In the genomic region with DNA sequence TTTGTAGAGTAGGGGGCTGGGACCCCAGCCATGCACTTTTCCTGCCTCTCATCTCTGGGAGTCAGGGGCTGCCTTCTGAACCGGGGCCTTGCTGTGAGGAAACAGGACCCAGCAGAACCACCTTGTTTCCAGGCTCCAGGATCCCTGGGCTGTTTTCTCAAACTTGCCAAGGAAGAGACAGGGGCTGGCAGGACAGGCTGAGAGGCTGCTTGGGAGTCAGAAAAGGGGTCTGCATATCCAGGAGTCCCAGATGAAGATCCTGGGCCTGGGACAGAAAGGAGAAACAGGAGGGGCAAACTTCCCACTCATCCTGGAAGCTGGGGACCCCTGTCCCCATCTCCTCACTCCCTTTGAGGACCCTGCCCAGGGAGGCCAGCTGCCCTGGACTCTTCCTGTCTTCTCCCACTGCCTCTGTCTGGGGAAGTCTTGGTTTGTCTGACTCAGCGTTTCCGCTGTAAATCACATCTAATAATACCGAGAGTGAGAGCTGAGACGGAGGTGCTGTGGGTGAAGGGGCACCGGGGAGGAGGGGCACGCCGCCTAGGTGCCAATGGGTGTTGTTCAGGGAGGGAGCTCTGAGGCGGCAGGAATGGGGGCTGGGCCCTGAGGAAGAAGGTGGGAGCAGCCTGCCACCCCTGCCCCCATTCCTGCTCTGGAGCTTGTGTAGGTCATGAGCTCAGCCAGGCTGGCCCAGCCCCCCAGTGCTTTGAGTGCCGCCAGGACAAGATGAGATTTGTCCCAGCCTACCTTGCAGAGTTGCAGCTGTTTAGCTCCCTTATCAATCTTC, we compare ENCODE assay signal across 9 cellular contexts. TPM values are rescaled to one million over a fixed set of nuclear protein-coding genes. Genes with fewer than 3 reads are reported as not detected.
A peak's percentile ranks its signal among the peaks of the same experiment; 100 is the strongest.
DNase-seq lines count a peak whose midpoint lies in the region; ATAC-seq, FAIRE-seq and TF ChIP-seq lines count a peak whose summit lies in the region.
"Had no signal": no experiment of that assay in that cellular context is flagged by ENCODE, and none has a peak within 500 bp of the region (broad histone marks: within the 10 kb centered on the region; RNA-seq: fewer than 3 reads in every experiment).

No MANE protein-coding gene starts in this region.

- BruUV-seq in GM12878 (replicated peaks; lab: Mats Ljungman, UMichigan), result no TSS peak

- H3K36me3 ChIP-seq in SK-N-MC (ENCODE audit: insufficient read depth, low read length) (peaks cover 14% of the 10 kb centered on the region), GM12878 (ENCODE audit: control insufficient read depth in 2 of 2, insufficient read depth in 2 of 2, low read length in 1 of 2) (peaks cover 2% of the 10 kb centered on the region in 2 experiments; a peak in 3 of 4 replicates), mesenchymal stem cell (ENCODE audit: control insufficient read depth in 1 of 2, insufficient read depth in 2 of 2, low read depth in 1 of 2, low read length in 2 of 2) (peaks cover 18 to 23% of the 10 kb centered on the region in 2 experiments)

- H3K27me3 Mint-ChIP-seq in stimulated activated naive CD8-positive, alpha-beta T cell treated with anti-CD3 and anti-CD28 coated beads, Interleukin-15, Interleukin-2, amounts not matched to agents 100 ng/mL and 50 ng/mL, for 24 hours, result no peaks in the 10 kb centered on the region

- peak overlapping the region; percentile 21 for H2AK5ac ChIP-seq in mesenchymal stem cell (ENCODE audit: low read length, severe bottlenecking)

- TF ChIP-seq CTCF in GM12878 (IDR thresholded peaks at IDR 0.05 in 2 of 3, conservative IDR thresholded peaks at IDR 0.05 in 1 of 3; ENCODE audit: control insufficient read depth in 2 of 3, extremely low read depth in 1 of 3, insufficient read depth in 1 of 3, low read depth in 3 of 3, low read length in 3 of 3), result no peak

- H3K27me3 ChIP-seq in GM12878 (replicated peaks in 1 of 2; ENCODE audit: control insufficient read depth in 2 of 2, insufficient read depth in 2 of 2, low read length in 1 of 2) (no peaks in the 10 kb centered on the region), mesenchymal stem cell (ENCODE audit: control insufficient read depth in 1 of 2, insufficient read depth in 1 of 2, low read length in 2 of 2) (peaks cover 0 to 5% of the 10 kb centered on the region in 2 experiments)
- H3K27me3 ChIP-seq: upper lobe of left lung had no signal

- TF ChIP-seq RAD21 in GM12878 (IDR thresholded peaks at IDR 0.05; ENCODE audit: insufficient read depth, low read depth, low read length), result no peak

- peaks cover 19% of the 10 kb centered on the region for H3K36me3 Mint-ChIP-seq in stimulated activated naive CD8-positive, alpha-beta T cell treated with anti-CD3 and anti-CD28 coated beads, Interleukin-15, Interleukin-2, amounts not matched to agents 100 ng/mL and 50 ng/mL, for 24 hours (ENCODE audit: low read depth)

- H2BK15ac ChIP-seq in mesenchymal stem cell (ENCODE audit: low read depth, poor library complexity, severe bottlenecking), result peak overlapping the region; percentile 66

- peak overlapping the region; percentile 87 for H3K27ac Mint-ChIP-seq in stimulated activated naive CD8-positive, alpha-beta T cell treated with anti-CD3 and anti-CD28 coated beads, Interleukin-15, Interleukin-2, amounts not matched to agents 100 ng/mL and 50 ng/mL, for 24 hours

- ATAC-seq in HG02943 (IDR thresholded peaks at IDR 0.05; ENCODE audit: low read depth, unreplicated experiment), result peak; percentile 37
- ATAC-seq in GM12878, result peak; percentile 72

- peak overlapping the region; percentile 89 for H4K8ac ChIP-seq in mesenchymal stem cell (ENCODE audit: low read length)

- peak overlapping the region; percentile 57 for H3K4me3 ChIP-seq in SK-N-MC
- 0 out of 2 replicates have a peak overlapping the region, but pooled peaks have one; percentile 19 for H3K4me3 ChIP-seq in GM12878
- H3K4me3 ChIP-seq in mesenchymal stem cell (ENCODE audit: insufficient read depth in 1 of 2, low read depth in 1 of 2, low read length in 2 of 2), result peak overlapping the region in 1 of 2 experiments; percentile 47

- peaks cover 66% of the 10 kb centered on the region for H3K4me1 Mint-ChIP-seq in stimulated activated naive CD8-positive, alpha-beta T cell treated with anti-CD3 and anti-CD28 coated beads, Interleukin-15, Interleukin-2, amounts not matched to agents 100 ng/mL and 50 ng/mL, for 24 hours (ENCODE audit: low read depth)

- peak; percentile 81 for FAIRE-seq in GM12878 (lab: Jason Lieb, UNC)

- SMC1A ChIA-PET in GM12878 (lab: Charles Lee; ENCODE audit: uncharacterized antibody, unreplicated experiment), result interaction anchor here (0.7 to 7.1 kb wide), 20 partner anchors 11 to 785 kb away, joined by 3 to 68 read pairs (median 5); partner anchors contain the start of gene POU3F1

- peak overlapping the region; percentile 46 to 81 for H3K4ac ChIP-seq in mesenchymal stem cell (ENCODE audit: low read depth in 1 of 2, low read length in 2 of 2)

- no peaks in the 10 kb centered on the region for H3K9me3 Mint-ChIP-seq in stimulated activated naive CD8-positive, alpha-beta T cell treated with anti-CD3 and anti-CD28 coated beads, Interleukin-15, Interleukin-2, amounts not matched to agents 100 ng/mL and 50 ng/mL, for 24 hours

- RAD21 ChIA-PET in GM12878 (lab: Charles Lee; ENCODE audit: unreplicated experiment), result interaction anchor here (0.8 to 7.3 kb wide), 14 partner anchors 9 to 823 kb away, joined by 3 to 173 read pairs (median 8); partner anchors contain the start of genes POU3F1 and UTP11

- H4K91ac ChIP-seq in mesenchymal stem cell (ENCODE audit: low read length), result peak overlapping the region; percentile 83

- in situ Hi-C loops in GM12878 (cut with MboI), result loop anchor here (5.0 to 25.0 kb wide), 2 partner anchors 557 to 787 kb away; no protein-coding TSS in a partner anchor

- peak overlapping the region; percentile 7 to 76 for H2BK12ac ChIP-seq in mesenchymal stem cell (ENCODE audit: low read length in 2 of 2)

- TF ChIP-seq EP300 in GM12878 (IDR thresholded peaks at IDR 0.05; ENCODE audit: borderline replicate concordance in 1 of 2, control insufficient read depth in 1 of 2, low read depth in 2 of 2, low read length in 2 of 2), result peak; percentile 57 to 70; a peak in 3 of 4 replicates

- peak overlapping the region; percentile 15 for H2AFZ ChIP-seq in GM12878 (ENCODE audit: control insufficient read depth, low read depth, low read length)
- H2AFZ ChIP-seq in mesenchymal stem cell (ENCODE audit: low read depth, low read length), result peak overlapping the region; percentile 8

- H3K14ac ChIP-seq in mesenchymal stem cell (ENCODE audit: low read length in 2 of 2), result peak overlapping the region in 1 of 2 experiments; percentile 63

- H3K79me1 ChIP-seq in mesenchymal stem cell (replicated peaks; ENCODE audit: low read length, poor library complexity, severe bottlenecking), result peaks cover 4% of the 10 kb centered on the region

- H3K4me1 ChIP-seq in GM12878 (ENCODE audit: control insufficient read depth, insufficient read depth, low read length) (peaks cover 52% of the 10 kb centered on the region), mesenchymal stem cell (ENCODE audit: control insufficient read depth, insufficient read depth, low read depth, low read length) (peaks cover 41% of the 10 kb centered on the region)

- H2BK120ac ChIP-seq in mesenchymal stem cell (ENCODE audit: low read depth, low read length), result peak overlapping the region; percentile 45

- peak overlapping the region; percentile 78 to 94 for H3K18ac ChIP-seq in mesenchymal stem cell (ENCODE audit: low read depth in 1 of 2, low read length in 2 of 2)

- POLR2A ChIA-PET in GM12878 (lab: Charles Lee), result interaction anchor here (0.6 to 4.9 kb wide), 14 partner anchors 10 to 827 kb away, joined by 3 to 32 read pairs (median 4); no protein-coding TSS in a partner anchor

- H3K9ac ChIP-seq in SK-N-MC (ENCODE audit: insufficient read length), result peak overlapping the region; percentile 39
- peak overlapping the region; percentile 64; the same call in 1 of the 2 replicates for H3K9ac ChIP-seq in GM12878 (ENCODE audit: control insufficient read depth, insufficient read depth, low read length)
- peak overlapping the region; percentile 62 for H3K9ac ChIP-seq in mesenchymal stem cell (ENCODE audit: low read length)

- no peak overlapping the region for H3K23ac ChIP-seq in mesenchymal stem cell (ENCODE audit: low read length in 2 of 2)

- CTCF ChIA-PET in GM12878 (lab: Yijun Ruan, JAX), result interaction anchor here (0.6 to 13.9 kb wide), 13 partner anchors 9 to 473 kb away, joined by 3 to 252 read pairs (median 4); no protein-coding TSS in a partner anchor

- 8% methylated on average over 10 of the region's 10 CpGs for WGBS in GM12878 (ENCODE audit: insufficient coverage, insufficient replicate concordance, low lambda C conversion rate, missing lambda C conversion rate)
- WGBS in mesenchymal stem cell, result 4% methylated on average over 10 of the region's 10 CpGs

- no peaks in the 10 kb centered on the region for H4K20me1 ChIP-seq in GM12878 (ENCODE audit: control insufficient read depth, insufficient read depth)

- peak overlapping the region; percentile 5 for H2BK5ac ChIP-seq in mesenchymal stem cell (ENCODE audit: low read depth, low read length, poor library complexity, severe bottlenecking)

- H3K4me2 ChIP-seq in GM12878 (ENCODE audit: control insufficient read depth, insufficient read depth), result peak overlapping the region; percentile 66
- H3K4me2 ChIP-seq in mesenchymal stem cell (ENCODE audit: low read length, poor library complexity, severe bottlenecking), result peak overlapping the region; percentile 40

- no peak for DNase-seq in SK-N-MC (ENCODE audit: low read depth, low spot score)
- DNase-seq in GM12878 (ENCODE audit: low read depth, low spot score), result peak; percentile 75
- peak; percentile 88 for DNase-seq in mesenchymal stem cell
- no peak for DNase-seq in SW 1271 (lab: John Stamatoyannopoulos, UW)
- no peak for DNase-seq in SIG-M5 (lab: John Stamatoyannopoulos, UW)

- no peaks in the 10 kb centered on the region for H3K79me2 ChIP-seq in GM12878 (ENCODE audit: control insufficient read depth, insufficient read depth, low read length)

- intact Hi-C loops in GM12878 (cut with micrococcal nuclease; ENCODE audit: unreplicated experiment), result loop anchor here (5.0 kb wide), 1 partner anchor 557 kb away; no protein-coding TSS in a partner anchor

- TF ChIP-seq POLR2A in GM18526 (IDR thresholded peaks at IDR 0.05; ENCODE audit: extremely low read depth, insufficient read length) (peak; percentile 35), GM12878 (IDR thresholded peaks at IDR 0.05; ENCODE audit: low read depth, low read length) (peak; percentile 37; the same call in 1 of the 2 replicates)

- H3K9me3 ChIP-seq in SK-N-MC (ENCODE audit: low read depth, low read length) (no peaks in the 10 kb centered on the region), GM12878 (replicated peaks; ENCODE audit: control insufficient read depth, insufficient read depth, low read length) (no peaks in the 10 kb centered on the region), mesenchymal stem cell (ENCODE audit: control insufficient read depth, low read length) (no peaks in the 10 kb centered on the region)
- H3K9me3 ChIP-seq: upper lobe of left lung had no signal

- H3K27ac ChIP-seq in SK-N-MC, result peak overlapping the region; percentile 79
- H3K27ac ChIP-seq in GM12878 (ENCODE audit: control insufficient read depth, insufficient read depth), result peak overlapping the region; percentile 79
- H3K27ac ChIP-seq in mesenchymal stem cell (ENCODE audit: low read length, poor library complexity, severe bottlenecking), result peak overlapping the region; percentile 49

- peak overlapping the region; percentile 55 for H3K4me3 Mint-ChIP-seq in stimulated activated naive CD8-positive, alpha-beta T cell treated with anti-CD3 and anti-CD28 coated beads, Interleukin-15, Interleukin-2, amounts not matched to agents 100 ng/mL and 50 ng/mL, for 24 hours

RNA-seq across cellular contexts. Expression of gene POU3F1, which starts 16.7 kb away (rescaled TPM):
- total RNA-seq in GM12878 (2013; cell fraction: nucleolus; rRNA removed), result 0.40 TPM in 1 of 2 replicates, not detected in the other
- total RNA-seq in GM12878 (2014; rRNA removed) (0.23 and 0.38 TPM in 2 replicates), GM12878 (2014; rRNA removed; fragmentation: Illumina TruSeq; extraction: Trizol) (0.09 and 0.14 TPM in 2 replicates), GM12878 (2021) (0.38 and 0.53 TPM in 2 replicates)
- polyA plus RNA-seq in GM12878 (2011; ENCODE audit: low read depth), result not detected
- polyA plus RNA-seq in GM12878 (2011; rRNA removed) (0.10 TPM in 1 of 2 replicates, not detected in the other), GM12878 (2014; fragmentation: Illumina TruSeq; extraction: Trizol) (0.09 and 0.13 TPM in 2 replicates), GM12878 (2014; fragmentation: Nextera tagmentation; extraction: Ambion mirVana) (under 1 TPM in 1 of 2 experiments, not detected in 1; 0.04 TPM), GM12878 (2014; rRNA removed) (0.15 and 0.53 TPM in 2 replicates), GM12878 (2016; fragmentation: Nextera tagmentation; extraction: Ambion mirVana) (not detected)
- polyA plus RNA-seq in GM12878 (2011; cell fraction: cytosol; rRNA removed), result 0.13 TPM in 2 replicates
- polyA plus RNA-seq in GM12878 (2011; cell fraction: nucleus; rRNA removed), result 0.34 and 0.53 TPM in 2 replicates
- 0.06 and 0.07 TPM in 2 replicates for polyA plus RNA-seq in GM12878 (2012)
- polyA minus RNA-seq in GM12878 (2011; rRNA and poly(A)+ RNA removed), result not detected in 2 replicates
- 0.42 TPM in 1 of 2 replicates, not detected in the other for polyA minus RNA-seq in GM12878 (2011; cell fraction: cytosol; rRNA and poly(A)+ RNA removed)
- polyA minus RNA-seq in GM12878 (2011; cell fraction: nucleus; rRNA and poly(A)+ RNA removed), result 0.24 and 0.38 TPM in 2 replicates
- polyA plus RNA-seq in mesenchymal stem cell (2013, experiment 1 of 2), result not detected
- 0.01 TPM for polyA plus RNA-seq in mesenchymal stem cell (2013, experiment 2 of 2)

RNA-seq across cellular contexts. Expression of gene UTP11, which starts 17.4 kb away (rescaled TPM):
- total RNA-seq in GM12878 (2013; cell fraction: nucleolus; rRNA removed), result 27.6 and 31.6 TPM in 2 replicates
- total RNA-seq in GM12878 (2014; rRNA removed) (51.5 and 55.0 TPM in 2 replicates), GM12878 (2014; rRNA removed; fragmentation: Illumina TruSeq; extraction: Trizol) (77.8 and 78.1 TPM in 2 replicates), GM12878 (2021) (39.6 and 41.8 TPM in 2 replicates)
- 9.8 TPM for polyA plus RNA-seq in GM12878 (2011; ENCODE audit: low read depth)
- polyA plus RNA-seq in GM12878 (2011; rRNA removed) (34.5 and 47.6 TPM in 2 replicates), GM12878 (2014; fragmentation: Illumina TruSeq; extraction: Trizol) (125 and 146 TPM in 2 replicates), GM12878 (2014; fragmentation: Nextera tagmentation; extraction: Ambion mirVana) (100 to 1,000 TPM in 1 of 2 experiments, 10 to 100 TPM in 1; 96.4 to 107 TPM), GM12878 (2014; rRNA removed) (54.9 and 57.2 TPM in 2 replicates), GM12878 (2016; fragmentation: Nextera tagmentation; extraction: Ambion mirVana) (10 to 100 TPM; 62.7 to 65.7 TPM)
- 15.4 and 18.0 TPM in 2 replicates for polyA plus RNA-seq in GM12878 (2011; cell fraction: cytosol; rRNA removed)
- polyA plus RNA-seq in GM12878 (2011; cell fraction: nucleus; rRNA removed), result 9.2 and 15.4 TPM in 2 replicates
- 19.1 and 19.2 TPM in 2 replicates for polyA plus RNA-seq in GM12878 (2012)
- polyA minus RNA-seq in GM12878 (2011; rRNA and poly(A)+ RNA removed), result 8.6 and 11.3 TPM in 2 replicates
- polyA minus RNA-seq in GM12878 (2011; cell fraction: cytosol; rRNA and poly(A)+ RNA removed), result 7.9 and 9.7 TPM in 2 replicates
- polyA minus RNA-seq in GM12878 (2011; cell fraction: nucleus; rRNA and poly(A)+ RNA removed), result 7.7 and 12.4 TPM in 2 replicates
- 60.0 TPM for polyA plus RNA-seq in mesenchymal stem cell (2013, experiment 1 of 2)
- 63.6 TPM for polyA plus RNA-seq in mesenchymal stem cell (2013, experiment 2 of 2)

RNA-seq across cellular contexts. Expression of gene FHL3, which starts 24.6 kb away (rescaled TPM):
- total RNA-seq in GM12878 (2013; cell fraction: nucleolus; rRNA removed), result 9.3 and 14.1 TPM in 2 replicates
- total RNA-seq in GM12878 (2014; rRNA removed), result 8.1 and 8.9 TPM in 2 replicates
- 4.2 and 5.2 TPM in 2 replicates for total RNA-seq in GM12878 (2014; rRNA removed; fragmentation: Illumina TruSeq; extraction: Trizol)
- 11.5 and 13.9 TPM in 2 replicates for total RNA-seq in GM12878 (2021)
- 4.2 TPM for polyA plus RNA-seq in GM12878 (2011; ENCODE audit: low read depth)
- polyA plus RNA-seq in GM12878 (2011; rRNA removed), result 0.53 and 1.3 TPM in 2 replicates
- 2.2 and 2.6 TPM in 2 replicates for polyA plus RNA-seq in GM12878 (2011; cell fraction: cytosol; rRNA removed)
- polyA plus RNA-seq in GM12878 (2011; cell fraction: nucleus; rRNA removed), result 3.2 and 3.6 TPM in 2 replicates
- polyA plus RNA-seq in GM12878 (2012), result 9.1 and 13.9 TPM in 2 replicates
- polyA plus RNA-seq in GM12878 (2014; fragmentation: Illumina TruSeq; extraction: Trizol), result 3.9 and 9.2 TPM in 2 replicates
- 1 to 10 TPM in 1 of 2 experiments, under 1 TPM in 1; 0.26 to 1.3 TPM for polyA plus RNA-seq in GM12878 (2014; fragmentation: Nextera tagmentation; extraction: Ambion mirVana)
- polyA plus RNA-seq in GM12878 (2014; rRNA removed), result 7.7 and 10.3 TPM in 2 replicates
- 10 to 100 TPM; 10.1 to 10.7 TPM for polyA plus RNA-seq in GM12878 (2016; fragmentation: Nextera tagmentation; extraction: Ambion mirVana)
- polyA minus RNA-seq in GM12878 (2011; rRNA and poly(A)+ RNA removed), result 1.8 and 4.2 TPM in 2 replicates
- 2.3 and 6.5 TPM in 2 replicates for polyA minus RNA-seq in GM12878 (2011; cell fraction: cytosol; rRNA and poly(A)+ RNA removed)
- 2.7 and 3.2 TPM in 2 replicates for polyA minus RNA-seq in GM12878 (2011; cell fraction: nucleus; rRNA and poly(A)+ RNA removed)
- polyA plus RNA-seq in mesenchymal stem cell (2013, experiment 1 of 2), result 54.7 TPM
- 53.0 TPM for polyA plus RNA-seq in mesenchymal stem cell (2013, experiment 2 of 2)

RNA-seq across cellular contexts. Expression of gene SF3A3, which starts 40.1 kb away (rescaled TPM):
- total RNA-seq in GM12878 (2013; cell fraction: nucleolus; rRNA removed), result 53.4 and 56.6 TPM in 2 replicates
- 83.7 and 106 TPM in 2 replicates for total RNA-seq in GM12878 (2014; rRNA removed)
- total RNA-seq in GM12878 (2014; rRNA removed; fragmentation: Illumina TruSeq; extraction: Trizol), result 164 and 165 TPM in 2 replicates
- 72.3 and 78.9 TPM in 2 replicates for total RNA-seq in GM12878 (2021)
- polyA plus RNA-seq in GM12878 (2011; ENCODE audit: low read depth), result 62.9 TPM
- 76.5 and 110 TPM in 2 replicates for polyA plus RNA-seq in GM12878 (2011; rRNA removed)
- polyA plus RNA-seq in GM12878 (2011; cell fraction: cytosol; rRNA removed), result 39.0 TPM in 2 replicates
- 40.8 and 53.3 TPM in 2 replicates for polyA plus RNA-seq in GM12878 (2011; cell fraction: nucleus; rRNA removed)
- polyA plus RNA-seq in GM12878 (2012), result 48.6 and 66.5 TPM in 2 replicates
- 170 and 185 TPM in 2 replicates for polyA plus RNA-seq in GM12878 (2014; fragmentation: Illumina TruSeq; extraction: Trizol)
- polyA plus RNA-seq in GM12878 (2014; fragmentation: Nextera tagmentation; extraction: Ambion mirVana), result 100 to 1,000 TPM in 1 of 2 experiments, 10 to 100 TPM in 1; 86.0 to 133 TPM
- polyA plus RNA-seq in GM12878 (2014; rRNA removed), result 74.4 and 98.3 TPM in 2 replicates
- 100 to 1,000 TPM; 154 to 155 TPM for polyA plus RNA-seq in GM12878 (2016; fragmentation: Nextera tagmentation; extraction: Ambion mirVana)
- 42.9 and 53.5 TPM in 2 replicates for polyA minus RNA-seq in GM12878 (2011; rRNA and poly(A)+ RNA removed)
- polyA minus RNA-seq in GM12878 (2011; cell fraction: cytosol; rRNA and poly(A)+ RNA removed), result 31.5 and 45.2 TPM in 2 replicates
- polyA minus RNA-seq in GM12878 (2011; cell fraction: nucleus; rRNA and poly(A)+ RNA removed), result 14.7 and 25.3 TPM in 2 replicates
- 34.6 TPM for polyA plus RNA-seq in mesenchymal stem cell (2013, experiment 1 of 2)
- polyA plus RNA-seq in mesenchymal stem cell (2013, experiment 2 of 2), result 33.6 TPM

Comparison
In these comparisons a context has a peak if more than half of its experiments do, and no peak if none do; other contexts are left out.
1. DNase-seq: peak in GM12878 (single experiment) and mesenchymal stem cell (single experiment); none in SK-N-MC (single experiment), SW 1271 (0 of 2) and SIG-M5 (single experiment).
2. Peak in every context shown above with its lines, with median percentiles within 50 percentile points of each other: H3K27ac ChIP-seq and H3K9ac ChIP-seq.